11 cellular contexts compared by ENCODE assay signal in the genomic region with DNA sequence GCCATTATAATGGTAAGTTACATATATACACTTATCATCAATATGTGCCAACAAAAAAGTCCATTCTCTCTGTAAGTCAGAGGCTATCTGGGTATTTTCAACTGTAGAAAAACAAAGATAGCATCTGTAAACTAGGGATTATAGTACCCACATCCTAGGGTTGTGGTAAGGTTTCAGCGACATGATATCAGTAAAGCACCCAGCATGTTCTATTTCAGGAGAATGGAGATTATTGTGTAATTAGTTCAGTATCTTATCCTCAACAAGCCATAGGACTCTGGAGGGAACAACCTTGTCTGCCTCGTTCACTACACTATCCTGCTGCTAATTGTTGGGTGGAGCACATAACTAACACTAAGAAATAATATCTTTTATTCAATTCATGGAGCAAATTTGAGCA.
"Had no signal": no experiment of that assay in that cellular context is flagged by ENCODE, and none has a peak within 500 bp of the region (broad histone marks: within the 10 kb centered on the region; RNA-seq: fewer than 3 reads in every experiment).

No MANE protein-coding gene starts in this region.

- H3K4me2 ChIP-seq: hepatocyte, neural progenitor cell had no signal

- H3K4me1 ChIP-seq: neural progenitor cell had no signal

- H3K27ac ChIP-seq: coronary artery, hepatocyte, neural progenitor cell, pancreas had no signal

- H3K9ac ChIP-seq: neural progenitor cell had no signal

- DNase-seq: activated CD4-positive, alpha-beta memory T cell treated with anti-CD3 and anti-CD28 coated beads, Interleukin-2, amount 10 ng/mL, durations not matched to agents 7 days and 5 days; activated CD4-positive, CD25-positive, alpha-beta regulatory T cell treated with anti-CD3 and anti-CD28 coated beads, Interleukin-2, amount 50 U/mL, for 72 hours; activated naive CD4-positive, alpha-beta T cell treated with Interleukin-2 at 50 U/mL for 16 hours; caudate nucleus; effector CD8-positive, alpha-beta T cell; kidney; pancreas; small intestine had no signal

- H3K9me3 ChIP-seq: pancreas had no signal

- H3K79me2 ChIP-seq: hepatocyte had no signal

- ATAC-seq: pancreas had no signal

- H3K27me3 ChIP-seq: hepatocyte, neural progenitor cell, pancreas had no signal

- H2AFZ ChIP-seq: hepatocyte, neural progenitor cell had no signal

- H3K4me3 ChIP-seq: coronary artery, hepatocyte, neural progenitor cell, pancreas had no signal

- H3K36me3 ChIP-seq: neural progenitor cell, pancreas had no signal
